ENCODE assay signal across 1 cellular context in genomic region chr6:44649365-44650025, GRCh38.
TF ChIP-seq lines count a peak whose summit lies in the region.

No MANE protein-coding gene starts in this region.

TF ChIP-seq in Ishikawa, 13 proteins besides CTCF, POLR2A, EP300 and RAD21 (continued from another document):
- no peak for TF ChIP-seq REST (IDR thresholded peaks at IDR 0.05; ENCODE audit: low read depth)
TF ChIP-seq in Ishikawa: peak in this region for 1.
